Comparison of ENCODE assay signal across 1 cellular context in genomic region chr1:33036526-33037503, GRCh38.
TF ChIP-seq lines count a peak whose summit lies in the region.

TSS of gene AK2 (minus strand) at chr1:33036883. CDS start at chr1:33036828, 55 bp downstream.

TF ChIP-seq in K562, 482 proteins besides CTCF, POLR2A, EP300 and RAD21 (continued from another document and continues in another):
- TF ChIP-seq SRSF7 (optimal IDR thresholded peaks at IDR 0.05; ENCODE audit: low read depth, low read length) (no peak), RCOR1 (IDR thresholded peaks at IDR 0.05; ENCODE audit: borderline replicate concordance in 1 of 2, low read depth in 2 of 2, low read length in 2 of 2) (peak in 1 of 2 experiments; percentile 40; a peak in 2 of 4 replicates), ARID3A (IDR thresholded peaks at IDR 0.05; ENCODE audit: borderline replicate concordance, low read depth, low read length) (peak; percentile 91; the same call in 1 of the 2 replicates), MTA1 (IDR thresholded peaks at IDR 0.05; ENCODE audit: borderline replicate concordance) (0 out of 2 replicates have a peak, but pooled peaks have one; percentile 31), SRSF3 (IDR thresholded peaks at IDR 0.05; ENCODE audit: insufficient read depth, low read length) (peak; percentile 43; the same call in 1 of the 2 replicates), DACH1 (IDR thresholded peaks at IDR 0.05; ENCODE audit: partially characterized antibody) (no peak), PTTG1 (tag; IDR thresholded peaks at IDR 0.05; ENCODE audit: low read depth) (no peak), U2AF1 (optimal IDR thresholded peaks at IDR 0.05; ENCODE audit: low read depth, low read length) (no peak), NCOA4 (IDR thresholded peaks at IDR 0.05; ENCODE audit: partially characterized antibody) (no peak), HNRNPH1 (optimal IDR thresholded peaks at IDR 0.05; ENCODE audit: low read depth, low read length) (no peak), ZFP1 (CRISPR knock-in tag; IDR thresholded peaks at IDR 0.05) (no peak), ZBTB26 (CRISPR knock-in tag; IDR thresholded peaks at IDR 0.05) (no peak), CBX5 (IDR thresholded peaks at IDR 0.05; ENCODE audit: borderline replicate concordance, low read depth) (0 out of 2 replicates have a peak, but pooled peaks have one; percentile 3), SMARCA4 (IDR thresholded peaks at IDR 0.05) (peak; percentile 49; the same call in 1 of the 2 replicates), HDAC1 (IDR thresholded peaks at IDR 0.05) (peak in 1 of 2 experiments; percentile 80; a peak in 2 of 4 replicates), STAT6 (CRISPR knock-in tag; IDR thresholded peaks at IDR 0.05) (peak; percentile 92), ETV1 (tag; conservative IDR thresholded peaks at IDR 0.05; ENCODE audit: low read depth) (peak; percentile 98), COPS2 (conservative IDR thresholded peaks at IDR 0.05) (no peak), CSDE1 (IDR thresholded peaks at IDR 0.05) (peak in 1 of 2 experiments; percentile 57; a peak in 2 of 4 replicates), ZNF217 (CRISPR knock-in tag; IDR thresholded peaks at IDR 0.05) (no peak), ZNF121 (CRISPR knock-in tag; conservative IDR thresholded peaks at IDR 0.05) (no peak), BHLHE40 (IDR thresholded peaks at IDR 0.05; ENCODE audit: low read length) (peak; percentile 84), ZNF592 (IDR thresholded peaks at IDR 0.05) (peak; percentile 96), BRD4 (IDR thresholded peaks at IDR 0.05) (no peak), TAF9B (IDR thresholded peaks at IDR 0.05; ENCODE audit: partially characterized antibody) (peak; percentile 58), HDAC3 (IDR thresholded peaks at IDR 0.05; ENCODE audit: borderline replicate concordance, partially characterized antibody) (peak; percentile 10), E2F4 (CRISPR knock-in tag; IDR thresholded peaks at IDR 0.05; ENCODE audit: low read depth) (peak; percentile 91), ZNF408 (CRISPR knock-in tag; IDR thresholded peaks at IDR 0.05; ENCODE audit: low read depth) (no peak), PHF20 (IDR thresholded peaks at IDR 0.05; ENCODE audit: partially characterized antibody) (peak; percentile 16), NFXL1 (CRISPR knock-in tag; IDR thresholded peaks at IDR 0.05) (no peak), PHTF2 (CRISPR knock-in tag; IDR thresholded peaks at IDR 0.05) (no peak), TCFL5 (CRISPR knock-in tag; conservative IDR thresholded peaks at IDR 0.05) (no peak), ZNF384 (IDR thresholded peaks at IDR 0.05; ENCODE audit: low read depth, low read length) (no peak), ATF2 (CRISPR knock-in tag; IDR thresholded peaks at IDR 0.05) (no peak), HCFC1 (IDR thresholded peaks at IDR 0.05; ENCODE audit: low read depth, low read length) (peak; percentile 53), RNF2 (IDR thresholded peaks at IDR 0.05) (peak; percentile 99), ZFP91 (CRISPR knock-in tag; IDR thresholded peaks at IDR 0.05) (no peak; the same call in 1 of the 2 replicates), TRIM24 (IDR thresholded peaks at IDR 0.05) (peak; percentile 76 to 83; a peak in 3 of 4 replicates), NFRKB (IDR thresholded peaks at IDR 0.05; ENCODE audit: low read depth) (no peak; the same call in none of the 2 replicates), ZNF512 (tag; IDR thresholded peaks at IDR 0.05) (no peak; the same call in 1 of the 2 replicates), GTF2F1 (IDR thresholded peaks at IDR 0.05; ENCODE audit: low read depth, low read length) (no peak), THRB (CRISPR knock-in tag; conservative IDR thresholded peaks at IDR 0.05) (no peak), ZNF639 (CRISPR knock-in tag; conservative IDR thresholded peaks at IDR 0.05 in 1 of 2, IDR thresholded peaks at IDR 0.05 in 1 of 2) (peak in 1 of 2 experiments; percentile 75; a peak in 1 of 4 replicates)
